Comparison of ENCODE assay signal across 20 cellular contexts in genomic region chr7:157113607-157114006, GRCh38. TPM values are rescaled to one million over a fixed set of nuclear protein-coding genes. Genes with fewer than 3 reads are reported as not detected.
DNase-seq lines count a peak whose midpoint lies in the region; ATAC-seq and TF ChIP-seq lines count a peak whose summit lies in the region.
"Had no signal": no experiment of that assay in that cellular context is flagged by ENCODE, and none has a peak within 500 bp of the region (broad histone marks: within the 10 kb centered on the region; RNA-seq: fewer than 3 reads in every experiment).

No MANE protein-coding gene starts in this region.

- intact Hi-C loops in sigmoid colon (cut with DNase I) = no loop called here

- H3K36me3 ChIP-seq in sigmoid colon (no peaks in the 10 kb centered on the region), GM23248 (ENCODE audit: low read depth) (no peaks in the 10 kb centered on the region)
- H3K36me3 ChIP-seq: HAP-1 had no signal

- ATAC-seq in activated CD4-positive, CD25-positive, alpha-beta regulatory T cell treated with anti-CD3 and anti-CD28 coated beads, Interleukin-2, amount 50 U/mL, for 24 hours = peak; percentile 43 to 44
- ATAC-seq in activated naive CD4-positive, alpha-beta T cell treated with anti-CD3 and anti-CD28 coated beads, Interleukin-2, amount 50 U/mL, for 72 hours = peak; percentile 24 to 86
- ATAC-seq in activated naive CD8-positive, alpha-beta T cell treated with anti-CD3 and anti-CD28 coated beads, Interleukin-2, amount 50 U/mL, for 24 hours = peak; percentile 33
- no peak for ATAC-seq in GM19035 (IDR thresholded peaks at IDR 0.05; ENCODE audit: unreplicated experiment)
- ATAC-seq: PC-3 had no signal

- H4K20me1 ChIP-seq in GM23248 (ENCODE audit: insufficient read depth) = no peaks in the 10 kb centered on the region

- in situ Hi-C loops in GM23248 (cut with MboI) = no loop called here

- no peak for TF ChIP-seq EP300 in sigmoid colon (IDR thresholded peaks at IDR 0.05)

- H3K4me3 ChIP-seq in sigmoid colon (no peak overlapping the region), GM23248 (no peak overlapping the region)
- H3K4me3 ChIP-seq: HAP-1 had no signal

- H3K9me3 Mint-ChIP-seq in activated naive CD4-positive, alpha-beta T cell treated with anti-CD3 and anti-CD28 coated beads, Interleukin-2, amount 50 U/mL, for 72 hours = peaks cover 18% of the 10 kb centered on the region in 2 donors
- H3K9me3 Mint-ChIP-seq in activated naive CD8-positive, alpha-beta T cell treated with anti-CD3 and anti-CD28 coated beads, Interleukin-2, amount 50 U/mL, for 24 hours = peaks cover 13% of the 10 kb centered on the region
- H3K9me3 Mint-ChIP-seq: CD4-positive, alpha-beta T cell had no signal

- H3K9me2 ChIP-seq in GM23248 (ENCODE audit: insufficient read depth) = no peaks in the 10 kb centered on the region

- H3K9me3 ChIP-seq in sigmoid colon (peaks cover 0 to 2% (median 0%) of the 10 kb centered on the region in 4 donors), GM23248 (ENCODE audit: low read depth) (no peaks in the 10 kb centered on the region)

- no peak for TF ChIP-seq CTCF in sigmoid colon (IDR thresholded peaks at IDR 0.05)

- H3K4me1 ChIP-seq in sigmoid colon (no peaks in the 10 kb centered on the region), GM23248 (ENCODE audit: insufficient read depth) (no peaks in the 10 kb centered on the region)
- H3K4me1 ChIP-seq: Caco-2, HAP-1 had no signal

- peaks cover 14 to 18% of the 10 kb centered on the region in 2 donors for H3K36me3 Mint-ChIP-seq in activated naive CD4-positive, alpha-beta T cell treated with anti-CD3 and anti-CD28 coated beads, Interleukin-2, amount 50 U/mL, for 72 hours
- H3K36me3 Mint-ChIP-seq in activated naive CD8-positive, alpha-beta T cell treated with anti-CD3 and anti-CD28 coated beads, Interleukin-2, amount 50 U/mL, for 24 hours (ENCODE audit: low read depth) = no peaks in the 10 kb centered on the region

- H3K4me3 Mint-ChIP-seq in activated naive CD8-positive, alpha-beta T cell treated with anti-CD3 and anti-CD28 coated beads, Interleukin-2, amount 50 U/mL, for 24 hours = no peak overlapping the region
- H3K4me3 Mint-ChIP-seq: CD4-positive, alpha-beta T cell had no signal

- no peak overlapping the region for H2AFZ ChIP-seq in GM23248

- no peaks in the 10 kb centered on the region for H3F3A ChIP-seq in GM23248 (ENCODE audit: insufficient read depth)

- H3K27ac ChIP-seq in sigmoid colon = no peak overlapping the region
- H3K27ac ChIP-seq in GM23248 = no peak overlapping the region
- H3K27ac ChIP-seq: HL-60 had no signal

- WGBS in sigmoid colon, 2 donors = 68 to 74% methylated on average over 2 of the region's 2 CpGs
- WGBS in GM23248 (ENCODE audit: low coverage in 1 of 2, low lambda C conversion rate in 2 of 2, missing lambda C conversion rate in 2 of 2), 2 experiments = 8 to 20% methylated on average over 2 of the region's 2 CpGs

- no peaks in the 10 kb centered on the region for H3K4me1 Mint-ChIP-seq in activated naive CD8-positive, alpha-beta T cell treated with anti-CD3 and anti-CD28 coated beads, Interleukin-2, amount 50 U/mL, for 24 hours

- peaks cover 24% of the 10 kb centered on the region for H3K27me3 Mint-ChIP-seq in activated naive CD8-positive, alpha-beta T cell treated with anti-CD3 and anti-CD28 coated beads, Interleukin-2, amount 50 U/mL, for 24 hours

- peaks cover 0 to 10% (median 4%) of the 10 kb centered on the region in 3 donors for H3K27me3 ChIP-seq in sigmoid colon
- H3K27me3 ChIP-seq in GM23248 (replicated peaks; ENCODE audit: insufficient read depth) = peaks cover 10% of the 10 kb centered on the region; the same call in 1 of the 2 replicates

- H3K79me2 ChIP-seq in GM23248 (ENCODE audit: insufficient read depth) = no peaks in the 10 kb centered on the region

- DNase-seq in activated CD4-positive, CD25-positive, alpha-beta regulatory T cell treated with anti-CD3 and anti-CD28 coated beads, Interleukin-2, amount 50 U/mL, for 72 hours = no peak
- DNase-seq in activated naive CD4-positive, alpha-beta T cell treated with anti-CD3 and anti-CD28 coated beads, Interleukin-2, amount 50 U/mL, for 72 hours (ENCODE audit: low spot score in 2 of 2) = peak in 1 of 2 donors; percentile 66
- no peak for DNase-seq in activated naive CD4-positive, alpha-beta T cell treated with anti-CD3 and anti-CD28 coated beads, Interleukin-2, amount 50 U/mL, for 16 hours
- DNase-seq in activated naive CD8-positive, alpha-beta T cell treated with anti-CD3 and anti-CD28 coated beads, Interleukin-2, amount 50 U/mL, for 24 hours = no peak
- DNase-seq in sigmoid colon (peak; percentile 3), GM23248 (no peak)
- DNase-seq: Caco-2; CD4-positive, alpha-beta T cell; IMR-90; NCI-H1417 treated with DMSO at 0.1 percent for 48 hours; NCI-H1930; NCI-H345; NCI-H524 treated with DMSO at 0.1 percent for 48 hours; PC-3; RPMI8226; SIG-M5 had no signal

- no peak overlapping the region for H3K9ac ChIP-seq in GM23248

- TF ChIP-seq POLR2A in sigmoid colon (IDR thresholded peaks at IDR 0.05) = no peak

- no peak overlapping the region for H3K27ac Mint-ChIP-seq in activated naive CD4-positive, alpha-beta T cell treated with anti-CD3 and anti-CD28 coated beads, Interleukin-2, amount 50 U/mL, for 72 hours
- H3K27ac Mint-ChIP-seq in activated naive CD8-positive, alpha-beta T cell treated with anti-CD3 and anti-CD28 coated beads, Interleukin-2, amount 50 U/mL, for 24 hours = no peak overlapping the region
- H3K27ac Mint-ChIP-seq: CD4-positive, alpha-beta T cell had no signal

- no peak overlapping the region for H3K4me2 ChIP-seq in GM23248 (ENCODE audit: unreplicated experiment)

RNA-seq across cellular contexts. Expression of gene UBE3C, which starts 25.1 kb away (rescaled TPM):
- total RNA-seq in activated naive CD4-positive, alpha-beta T cell treated with anti-CD3 and anti-CD28 coated beads, Interleukin-2, amount 50 U/mL, for 72 hours = 10 to 100 TPM; 57.7 to 60.0 TPM
- 10 to 100 TPM; 55.7 to 84.2 (median 70.5) TPM for total RNA-seq in sigmoid colon
- polyA plus RNA-seq in sigmoid colon (10 to 100 TPM; 21.0 to 32.6 (median 31.1) TPM), GM23248 (2016; fragmentation: Nextera tagmentation; extraction: Ambion mirVana) (30.8 and 32.1 TPM in 2 replicates)
- total RNA-seq in GM23248 (2014; rRNA removed; shearing (Covaris generic)) = 92.4 and 92.7 TPM in 2 replicates
